In the genomic region with DNA sequence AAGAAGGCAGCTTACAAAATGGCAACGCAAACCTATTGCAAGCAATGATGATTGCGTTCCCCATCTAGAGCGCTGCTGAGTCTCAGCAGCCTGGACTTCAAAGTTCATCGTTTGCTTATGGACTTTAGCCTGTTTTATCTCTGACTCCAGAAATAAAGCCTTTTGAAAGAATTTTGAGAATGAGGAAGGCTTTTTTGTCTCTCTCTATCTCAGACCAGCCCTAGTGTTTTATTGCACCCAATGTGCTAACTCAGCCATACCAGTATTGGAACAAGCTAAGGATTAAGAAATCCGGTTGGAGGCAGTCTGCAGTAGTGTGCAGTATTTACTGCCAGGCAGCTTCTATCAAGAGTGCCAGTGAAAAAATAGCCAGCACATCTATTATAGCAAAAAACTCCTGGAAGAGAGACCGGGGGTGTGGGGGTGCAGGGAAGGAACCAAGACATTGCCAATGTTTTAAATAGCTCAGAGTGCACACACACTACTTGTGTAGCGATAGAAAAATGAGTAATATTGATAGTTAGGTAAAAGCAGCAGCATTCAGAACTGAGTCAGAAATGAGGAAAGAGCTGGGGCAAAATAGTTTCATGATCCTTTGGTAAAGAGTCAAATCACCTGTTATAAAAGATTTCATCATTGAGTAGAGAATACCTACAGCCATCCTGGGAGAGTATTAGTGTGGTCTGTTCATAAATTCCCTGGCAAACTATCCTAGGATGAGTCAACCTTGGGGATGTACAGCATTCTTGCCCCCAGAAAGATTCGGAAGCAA, we compare ENCODE assay signal across 11 cellular contexts.
DNase-seq lines count a peak whose midpoint lies in the region; ATAC-seq and TF ChIP-seq lines count a peak whose summit lies in the region.
"Had no signal": no experiment of that assay in that cellular context is flagged by ENCODE, and none has a peak within 500 bp of the region (broad histone marks: within the 10 kb centered on the region; RNA-seq: fewer than 3 reads in every experiment).

No MANE protein-coding gene starts in this region.

- no peaks in the 10 kb centered on the region for H3K36me3 ChIP-seq in tibial nerve
- H3K36me3 ChIP-seq: HAP-1 had no signal

- ATAC-seq in GM21360 (IDR thresholded peaks at IDR 0.05; ENCODE audit: unreplicated experiment) (peak; percentile 56), HG03442 (IDR thresholded peaks at IDR 0.05; ENCODE audit: unreplicated experiment) (peak; percentile 45)
- ATAC-seq in stimulated activated memory B cell treated with anti-CD40 and anti-IgM and Interleukin-4, amounts not matched to agents 10 μg/mL and 1 μg/mL and 100 μg/mL, for 72 hours, result peak; percentile 51

- WGBS in tibial nerve, 2 donors, result 72 to 79% methylated on average over 8 of the region's 8 CpGs

- H3K27ac ChIP-seq in tibial nerve, result no peak overlapping the region
- H3K27ac ChIP-seq: VCaP had no signal

- no peaks in the 10 kb centered on the region for H3K36me3 Mint-ChIP-seq in stimulated activated memory B cell treated with anti-CD40 and anti-IgM and Interleukin-4, amounts not matched to agents 10 μg/mL and 1 μg/mL and 100 μg/mL, for 72 hours
- H3K36me3 Mint-ChIP-seq: activated naive CD8-positive, alpha-beta T cell had no signal

- H3K4me1 Mint-ChIP-seq in stimulated activated memory B cell treated with anti-CD40 and anti-IgM and Interleukin-4, amounts not matched to agents 10 μg/mL and 1 μg/mL and 100 μg/mL, for 72 hours, result peaks cover 18% of the 10 kb centered on the region

- H3K27ac Mint-ChIP-seq in stimulated activated memory B cell treated with anti-CD40 and anti-IgM and Interleukin-4, amounts not matched to agents 10 μg/mL and 1 μg/mL and 100 μg/mL, for 72 hours, result no peak overlapping the region
- H3K27ac Mint-ChIP-seq: activated naive CD8-positive, alpha-beta T cell had no signal

- TF ChIP-seq CTCF in fibroblast of the aortic adventitia (IDR thresholded peaks at IDR 0.05; ENCODE audit: insufficient read depth, low read length) (no peak), tibial nerve (IDR thresholded peaks at IDR 0.05) (no peak)

- no peaks in the 10 kb centered on the region for H3K4me1 ChIP-seq in tibial nerve
- H3K4me1 ChIP-seq: HAP-1 had no signal

- H3K4me3 Mint-ChIP-seq in stimulated activated memory B cell treated with anti-CD40 and anti-IgM and Interleukin-4, amounts not matched to agents 10 μg/mL and 1 μg/mL and 100 μg/mL, for 72 hours, result no peak overlapping the region
- H3K4me3 Mint-ChIP-seq: activated naive CD8-positive, alpha-beta T cell had no signal

- H3K27me3 Mint-ChIP-seq in stimulated activated memory B cell treated with anti-CD40 and anti-IgM and Interleukin-4, amounts not matched to agents 10 μg/mL and 1 μg/mL and 100 μg/mL, for 72 hours, result no peaks in the 10 kb centered on the region

- H3K27me3 ChIP-seq in tibial nerve, result no peaks in the 10 kb centered on the region

- TF ChIP-seq EP300 in tibial nerve (IDR thresholded peaks at IDR 0.05), result no peak

- H3K9me3 ChIP-seq in tibial nerve, result no peaks in the 10 kb centered on the region
- H3K9me3 ChIP-seq: HAP-1 had no signal

- DNase-seq in fibroblast of the aortic adventitia (ENCODE audit: low read depth) (peak; percentile 64), tibial nerve (ENCODE audit: low spot score in 2 of 2) (no peak), COLO668 (lab: John Stamatoyannopoulos, UW; ENCODE audit: unreplicated experiment) (no peak), cerebellum (ENCODE audit: low spot score) (no peak)
- DNase-seq: NCI-H1092 had no signal

- H3K9me3 Mint-ChIP-seq in stimulated activated memory B cell treated with anti-CD40 and anti-IgM and Interleukin-4, amounts not matched to agents 10 μg/mL and 1 μg/mL and 100 μg/mL, for 72 hours, result peaks cover 7% of the 10 kb centered on the region

- no peak for TF ChIP-seq POLR2A in tibial nerve (IDR thresholded peaks at IDR 0.05)

- no peak overlapping the region for H3K4me3 ChIP-seq in fibroblast of the aortic adventitia (ENCODE audit: low read depth, low read length)
- no peak overlapping the region for H3K4me3 ChIP-seq in tibial nerve
- H3K4me3 ChIP-seq: HAP-1 had no signal
